Comparison of ENCODE assay signal across 8 cellular contexts in the genomic region with DNA sequence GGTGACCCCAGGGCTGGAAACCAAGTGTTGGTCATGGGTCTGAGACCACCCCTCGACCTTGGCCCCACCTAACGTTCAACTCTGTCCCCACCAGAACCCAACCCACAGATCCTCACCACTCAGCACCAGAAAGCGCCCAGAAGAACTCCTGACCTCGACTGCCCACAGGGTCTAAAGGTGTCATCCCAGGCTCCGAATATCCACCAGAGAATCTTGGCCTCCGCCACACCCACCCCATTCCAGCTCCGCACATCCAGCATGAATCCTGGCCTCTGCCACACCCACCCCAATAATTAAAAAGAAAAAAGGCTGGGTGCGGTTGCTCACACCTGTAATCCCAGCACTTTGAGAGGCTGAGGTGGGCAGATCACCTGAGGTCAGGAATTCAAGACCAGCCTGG. TPM values are rescaled to one million over a fixed set of nuclear protein-coding genes. Genes with fewer than 3 reads are reported as not detected.
DNase-seq lines count a peak whose midpoint lies in the region; ATAC-seq and TF ChIP-seq lines count a peak whose summit lies in the region.

No MANE protein-coding gene starts in this region.

- no peak overlapping the region for H3K9ac ChIP-seq in mammary epithelial cell (ENCODE audit: insufficient read depth, low read length)

- peaks cover 41% of the 10 kb centered on the region for H3K4me1 Mint-ChIP-seq in mesothelial cell of epicardium

- intact Hi-C loops in Right ventricle myocardium superior (cut with DNase I), result loop anchor here (10.0 kb wide), 1 partner anchor 52 kb away; no protein-coding TSS in a partner anchor
- intact Hi-C loops in left cardiac atrium (cut with DNase I), result no loop called here
- intact Hi-C loops in mammary epithelial cell (cut with micrococcal nuclease), result no loop called here

- WGBS in mammary epithelial cell (ENCODE audit: low coverage, missing lambda C conversion rate), result 86% methylated on average over 8 of the region's 8 CpGs

- peak overlapping the region; percentile 12 for H3K27ac Mint-ChIP-seq in mesothelial cell of epicardium

- H3K4me3 ChIP-seq in mammary epithelial cell (replicated peaks in 1 of 3; ENCODE audit: insufficient read depth in 1 of 3, low read depth in 2 of 3, low read length in 3 of 3) (no peak overlapping the region), WERI-Rb-1 (ENCODE audit: low read depth, low read length) (no peak overlapping the region)

- H3K4me1 ChIP-seq in mammary epithelial cell (ENCODE audit: insufficient read depth, low read length), result peaks cover 25% of the 10 kb centered on the region

- ATAC-seq in Right ventricle myocardium superior (ENCODE audit: poor library complexity) (no peak), left cardiac atrium (no peak), GM18907 (IDR thresholded peaks at IDR 0.05; ENCODE audit: unreplicated experiment) (no peak)

- dilution Hi-C loops in mammary epithelial cell (cut with HindIII; ENCODE audit: low sequenced_read_pairs), result no loop called here

- peaks cover 2% of the 10 kb centered on the region for H3K36me3 Mint-ChIP-seq in mesothelial cell of epicardium

- peak overlapping the region; percentile 66 for H3K4me2 ChIP-seq in mammary epithelial cell (ENCODE audit: insufficient read depth, low read depth, low read length)

- H3K9me3 ChIP-seq in mammary epithelial cell (replicated peaks; ENCODE audit: insufficient read depth, low read length) (no peaks in the 10 kb centered on the region), WERI-Rb-1 (ENCODE audit: severe bottlenecking) (no peaks in the 10 kb centered on the region)

- in situ Hi-C loops in mammary epithelial cell (cut with MboI; ENCODE audit: low sequenced_read_pairs in 2 of 2), result no loop called here

- TF ChIP-seq CTCF in mammary epithelial cell (conservative IDR thresholded peaks at IDR 0.05 in 1 of 2, IDR thresholded peaks at IDR 0.05 in 1 of 2; ENCODE audit: extremely low read depth in 1 of 2, insufficient read depth in 1 of 2, low read depth in 1 of 2, low read length in 2 of 2) (no peak), mesothelial cell of epicardium (IDR thresholded peaks at IDR 0.05; ENCODE audit: unreplicated experiment) (no peak), WERI-Rb-1 (IDR thresholded peaks at IDR 0.05; ENCODE audit: low read depth, low read length) (no peak)

- peak overlapping the region; percentile 92 for H3K4me3 Mint-ChIP-seq in mesothelial cell of epicardium

- H3K36me3 ChIP-seq in mammary epithelial cell (ENCODE audit: insufficient read depth, low read length) (no peaks in the 10 kb centered on the region), WERI-Rb-1 (peaks cover 23% of the 10 kb centered on the region)

- H3K9me3 Mint-ChIP-seq in mesothelial cell of epicardium, result no peaks in the 10 kb centered on the region

- H3K27me3 ChIP-seq in mammary epithelial cell (ENCODE audit: insufficient read depth, low read length) (no peaks in the 10 kb centered on the region), WERI-Rb-1 (ENCODE audit: insufficient read depth, low read depth, severe bottlenecking) (no peaks in the 10 kb centered on the region)

- no peaks in the 10 kb centered on the region for H3K27me3 Mint-ChIP-seq in mesothelial cell of epicardium (ENCODE audit: low read depth)

- peaks cover 41% of the 10 kb centered on the region for H3K79me2 ChIP-seq in mammary epithelial cell (ENCODE audit: insufficient read depth, low read length)

- H3K27ac ChIP-seq in mammary epithelial cell (ENCODE audit: insufficient read depth, low read depth, low read length) (no peak overlapping the region), WERI-Rb-1 (no peak overlapping the region; the same call in 1 of the 2 replicates)

- DNase-seq in Right ventricle myocardium superior, result peak; percentile 26
- DNase-seq in left cardiac atrium, result no peak
- no peak for DNase-seq in mammary epithelial cell
- DNase-seq in mesothelial cell of epicardium (ENCODE audit: low spot score in 2 of 2, unreplicated experiment in 2 of 2), result no peak
- DNase-seq in WERI-Rb-1, result no peak
- DNase-seq in HCEC 1CT, result no peak
- no peak for DNase-seq in NCI-H2227 (lab: John Stamatoyannopoulos, UW; ENCODE audit: unreplicated experiment)

- no peaks in the 10 kb centered on the region for H4K20me1 ChIP-seq in mammary epithelial cell (ENCODE audit: insufficient read depth, low read length)

- BruUV-seq in mammary epithelial cell (replicated peaks; lab: Mats Ljungman, UMichigan), result no TSS peak

- H2AFZ ChIP-seq in mammary epithelial cell (ENCODE audit: low read depth, low read length), result no peak overlapping the region

- CTCF ChIA-PET in mammary epithelial cell (lab: Charles Lee; ENCODE audit: low non-redundant PET), result no interaction called here

RNA-seq across cellular contexts. Expression of gene CERK, which starts 1.3 kb away (rescaled TPM):
- total RNA-seq in Right ventricle myocardium superior (69.0 TPM), left cardiac atrium (10 to 100 TPM; 47.5 to 70.0 TPM), mammary epithelial cell (10 to 100 TPM; 16.3 to 17.5 TPM), mesothelial cell of epicardium (50.7 to 51.9 TPM (median 51.3 TPM) in 3 replicates)
- 16.0 TPM for polyA plus RNA-seq in mammary epithelial cell
- polyA minus RNA-seq in mammary epithelial cell, result 27.8 TPM

RNA-seq across cellular contexts. Expression of gene TBC1D22A, which starts 25.7 kb away (rescaled TPM):
- total RNA-seq in Right ventricle myocardium superior (14.0 TPM), left cardiac atrium (10 to 100 TPM; 15.8 to 17.4 TPM), mammary epithelial cell (10 to 100 TPM; 19.3 to 27.0 TPM), mesothelial cell of epicardium (26.2 to 26.7 TPM (median 26.6 TPM) in 3 replicates)
- 17.0 TPM for polyA plus RNA-seq in mammary epithelial cell
- 6.4 TPM for polyA minus RNA-seq in mammary epithelial cell
